8 cellular contexts compared by ENCODE assay signal in genomic region chr1:6148497-6149241, GRCh38. TPM values are rescaled to one million over a fixed set of nuclear protein-coding genes. Genes with fewer than 3 reads are reported as not detected.
DNase-seq lines count a peak whose midpoint lies in the region; ATAC-seq, FAIRE-seq and TF ChIP-seq lines count a peak whose summit lies in the region.

No MANE protein-coding gene starts in this region.

- TF ChIP-seq CTCF in Peyer's patch (IDR thresholded peaks at IDR 0.05), result no peak

- H3K4me1 ChIP-seq in Peyer's patch, result peaks cover 0 to 8% (median 0%) of the 10 kb centered on the region in 4 donors

- H3K27me3 Mint-ChIP-seq in activated naive CD4-positive, alpha-beta T cell treated with anti-CD3 and anti-CD28 coated beads for 36 hours (ENCODE audit: low read depth), result peaks cover 3% of the 10 kb centered on the region

- ATAC-seq in HG03460 (IDR thresholded peaks at IDR 0.05; ENCODE audit: unreplicated experiment), result no peak
- no peak for ATAC-seq in GM21529 (IDR thresholded peaks at IDR 0.05; ENCODE audit: unreplicated experiment)
- no peak for ATAC-seq in HG03520 (IDR thresholded peaks at IDR 0.05; ENCODE audit: unreplicated experiment)

- intact Hi-C loops in activated naive CD4-positive, alpha-beta T cell treated with anti-CD3 and anti-CD28 coated beads for 36 hours (cut with micrococcal nuclease), result no loop called here

- H3K27ac Mint-ChIP-seq in activated naive CD4-positive, alpha-beta T cell treated with anti-CD3 and anti-CD28 coated beads for 36 hours, result no peak overlapping the region

- H3K36me3 Mint-ChIP-seq in activated naive CD4-positive, alpha-beta T cell treated with anti-CD3 and anti-CD28 coated beads for 36 hours (ENCODE audit: low read depth), result no peaks in the 10 kb centered on the region

- H3K4me3 Mint-ChIP-seq in activated naive CD4-positive, alpha-beta T cell treated with anti-CD3 and anti-CD28 coated beads for 36 hours, result peak overlapping the region; percentile 57

- H3K36me3 ChIP-seq in Peyer's patch, result no peaks in the 10 kb centered on the region

- TF ChIP-seq POLR2A in Peyer's patch (IDR thresholded peaks at IDR 0.05), result no peak

- H3K9me3 ChIP-seq in Peyer's patch, result no peaks in the 10 kb centered on the region

- peak overlapping the region in 2 of 4 donors; percentile 16 to 30 for H3K4me3 ChIP-seq in Peyer's patch

- no peaks in the 10 kb centered on the region for H3K27me3 ChIP-seq in Peyer's patch

- peaks cover 5% of the 10 kb centered on the region for H3K4me1 Mint-ChIP-seq in activated naive CD4-positive, alpha-beta T cell treated with anti-CD3 and anti-CD28 coated beads for 36 hours (ENCODE audit: low read depth)

- CTCF ChIA-PET in activated naive CD4-positive, alpha-beta T cell treated with anti-CD3 and anti-CD28 coated beads for 36 hours (lab: Charles Lee), result no interaction called here

- H3K9me3 Mint-ChIP-seq in activated naive CD4-positive, alpha-beta T cell treated with anti-CD3 and anti-CD28 coated beads for 36 hours, result no peaks in the 10 kb centered on the region

- H3K27ac ChIP-seq in Peyer's patch, result no peak overlapping the region

- no peak for FAIRE-seq in GM18507 (lab: Jason Lieb, UNC)

- DNase-seq in GM18507 (ENCODE audit: extremely low spot score, insufficient read length, low read depth) (peak; percentile 65), Peyer's patch (peak; percentile 29 to 79 (median 69)), iPS DF 19.7 (ENCODE audit: low read depth, low spot score) (peak; percentile 65)
- DNase-seq in activated naive CD4-positive, alpha-beta T cell treated with anti-CD3 and anti-CD28 coated beads for 36 hours, result peak; percentile 80
- DNase-seq in stimulated activated CD4-positive, alpha-beta T cell treated with anti-CD3 and anti-CD28 coated beads, Interleukin-2, amount 100 ng/mL, for 24 hours, result peak; percentile 73 to 83

RNA-seq across cellular contexts. Expression of gene CHD5, which starts 31.5 kb away (rescaled TPM):
- under 1 TPM; under 0.01 to 0.66 (median 0.22) TPM for total RNA-seq in Peyer's patch
- under 1 TPM; 0.27 to 0.45 TPM for total RNA-seq in activated naive CD4-positive, alpha-beta T cell treated with anti-CD3 and anti-CD28 coated beads for 36 hours

RNA-seq across cellular contexts. Expression of gene RPL22, which starts 50.7 kb away (rescaled TPM):
- 100 to 1,000 TPM in 2 of 4 donors, 10 to 100 TPM in 2; 78.1 to 170 (median 99.0) TPM for total RNA-seq in Peyer's patch
- total RNA-seq in activated naive CD4-positive, alpha-beta T cell treated with anti-CD3 and anti-CD28 coated beads for 36 hours, result 100 to 1,000 TPM; 507 to 553 TPM

RNA-seq across cellular contexts. Expression of gene RNF207, which starts 57.2 kb away (rescaled TPM):
- 100 to 1,000 TPM in 3 of 4 donors, 10 to 100 TPM in 1; 56.9 to 153 (median 118) TPM for total RNA-seq in Peyer's patch
- 1 to 10 TPM; 3.2 to 4.1 TPM for total RNA-seq in activated naive CD4-positive, alpha-beta T cell treated with anti-CD3 and anti-CD28 coated beads for 36 hours

Comparison
In these comparisons a context has a peak if more than half of its experiments do, and no peak if none do; other contexts are left out.
1. RNA of gene RNF207, which starts 57.2 kb away (total RNA-seq): 56.9 to 153 TPM in Peyer's patch; 3.2 to 4.1 TPM in activated naive CD4-positive, alpha-beta T cell treated with anti-CD3 and anti-CD28 coated beads for 36 hours; every median in the first group is over 10 times any median in the second.
2. Peak in every context shown above with its lines, with median percentiles within 50 percentile points of each other: DNase-seq.